ENCODE assay signal across 24 cellular contexts in genomic region chr4:3833326-3833989, GRCh38.
"Had no signal": no experiment of that assay in that cellular context is flagged by ENCODE, and none has a peak within 500 bp of the region (broad histone marks: within the 10 kb centered on the region; RNA-seq: fewer than 3 reads in every experiment).

No MANE protein-coding gene starts in this region.

- DNase-seq: activated B cell treated with CpG ODN at 0.5 μM for 24 hours; activated CD4-positive, alpha-beta T cell treated with anti-CD3 and anti-CD28 coated beads for 1 hour; activated CD4-positive, alpha-beta T cell treated with anti-CD3 and anti-CD28 coated beads, Interleukin-2, amount 10 ng/mL, durations not matched to agents 24 days and 14 days; activated CD4-positive, alpha-beta T cell treated with anti-CD3 and anti-CD28 coated beads, Interleukin-2, amount 50 U/mL, for 48 hours; activated CD8-positive, alpha-beta memory T cell treated with anti-CD3 and anti-CD28 coated beads, Interleukin-2, amount 10 ng/mL, durations not matched to agents 7 days and 5 days; activated effector memory CD4-positive, alpha-beta T cell treated with anti-CD3 and anti-CD28 coated beads, Interleukin-2, amount 50 U/mL, for 16 hours; activated naive CD4-positive, alpha-beta T cell treated with anti-CD3 and anti-CD28 coated beads for 36 hours; activated T-cell treated with anti-CD3 and anti-CD28 coated beads, Interleukin-2, amount 50 U/mL, for 4 hours; MG63; NCI-H1105; NCI-H1436; NCI-H1694 treated with DMSO at 0.1 percent for 48 hours; NCI-H2029 treated with DMSO at 0.1 percent for 48 hours; NCI-H510A treated with DMSO at 0.1 percent for 48 hours; NCI-H69; Peyer's patch; SHP77 treated with DMSO at 0.1 percent for 48 hours; T-cell; T-helper 2 cell; T1000 had no signal

- ATAC-seq: activated CD8-positive, alpha-beta memory T cell treated with anti-CD3 and anti-CD28 coated beads, Interleukin-2, amount 10 ng/mL, durations not matched to agents 7 days and 5 days; activated T-cell treated with anti-CD3 and anti-CD28 coated beads, Interleukin-2, amount 50 U/mL, for 4 hours; T-cell had no signal

- FAIRE-seq: astrocyte, TTC549 had no signal

- H3K27ac ChIP-seq: Peyer's patch, RWPE1, SK-N-MC had no signal

- H3K36me3 ChIP-seq: MG63, Peyer's patch had no signal

- H3K4me3 ChIP-seq: MG63, Peyer's patch, SK-N-MC had no signal

- H3K4me1 ChIP-seq: Peyer's patch had no signal

- H3K27me3 ChIP-seq: MG63, Peyer's patch had no signal

- H3K9me3 ChIP-seq: MG63, Peyer's patch had no signal
